Comparison of ENCODE assay signal across 1 cellular context in the genomic region with DNA sequence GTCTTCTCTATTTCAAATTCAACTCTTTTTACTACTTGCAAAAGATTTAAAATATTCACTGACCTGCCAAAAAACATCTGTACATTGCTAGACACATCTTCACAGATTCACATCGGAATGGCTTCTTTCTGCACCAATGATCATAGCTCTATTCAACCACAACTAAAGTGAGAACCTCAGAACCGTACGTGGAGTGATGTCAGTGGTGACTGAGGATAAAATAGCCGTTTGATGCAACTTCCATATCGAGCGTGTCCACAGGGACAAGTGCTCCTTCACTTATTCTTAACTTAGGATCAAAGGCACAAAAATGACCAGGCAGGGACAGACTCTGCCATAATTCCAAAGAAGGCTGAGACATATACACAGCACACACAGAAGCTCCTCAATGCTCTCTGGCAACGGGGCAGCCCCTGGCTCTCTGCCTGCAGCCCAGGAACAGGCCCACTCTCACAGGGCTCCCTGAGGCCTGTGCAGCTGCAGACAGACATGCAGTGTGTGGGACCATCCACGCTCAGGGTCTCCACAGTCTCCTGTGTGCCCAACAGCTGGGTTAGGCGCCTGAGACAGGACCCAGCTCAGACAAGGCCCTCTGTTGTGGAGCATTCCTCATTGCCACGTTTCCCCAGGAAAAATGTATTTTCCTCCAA.
TF ChIP-seq lines count a peak whose summit lies in the region.

No MANE protein-coding gene starts in this region.

TF ChIP-seq in GM12878, 131 proteins besides CTCF, POLR2A, EP300 and RAD21 (continued from another document):
- TF ChIP-seq, protein P1, sequence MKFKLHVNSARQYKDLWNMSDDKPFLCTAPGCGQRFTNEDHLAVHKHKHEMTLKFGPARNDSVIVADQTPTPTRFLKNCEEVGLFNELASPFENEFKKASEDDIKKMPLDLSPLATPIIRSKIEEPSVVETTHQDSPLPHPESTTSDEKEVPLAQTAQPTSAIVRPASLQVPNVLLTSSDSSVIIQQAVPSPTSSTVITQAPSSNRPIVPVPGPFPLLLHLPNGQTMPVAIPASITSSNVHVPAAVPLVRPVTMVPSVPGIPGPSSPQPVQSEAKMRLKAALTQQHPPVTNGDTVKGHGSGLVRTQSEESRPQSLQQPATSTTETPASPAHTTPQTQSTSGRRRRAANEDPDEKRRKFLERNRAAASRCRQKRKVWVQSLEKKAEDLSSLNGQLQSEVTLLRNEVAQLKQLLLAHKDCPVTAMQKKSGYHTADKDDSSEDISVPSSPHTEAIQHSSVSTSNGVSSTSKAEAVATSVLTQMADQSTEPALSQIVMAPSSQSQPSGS (IDR thresholded peaks at IDR 0.05; ENCODE audit: low read length) = peak; percentile 73
- no peak for TF ChIP-seq SUZ12 (IDR thresholded peaks at IDR 0.05; ENCODE audit: unreplicated experiment)
- peak; percentile 44 to 47; a peak in 2 of 4 replicates for TF ChIP-seq IKZF2 (IDR thresholded peaks at IDR 0.05)
- TF ChIP-seq RB1 (IDR thresholded peaks at IDR 0.05; ENCODE audit: borderline replicate concordance) = no peak
- no peak for TF ChIP-seq RAD51 (IDR thresholded peaks at IDR 0.05)
- TF ChIP-seq NBN (IDR thresholded peaks at IDR 0.05) = 0 out of 2 replicates have a peak, but pooled peaks have one; percentile 40
- no peak for TF ChIP-seq SMAD1 (IDR thresholded peaks at IDR 0.05; ENCODE audit: low read depth, partially characterized antibody)
- TF ChIP-seq, protein P2, sequence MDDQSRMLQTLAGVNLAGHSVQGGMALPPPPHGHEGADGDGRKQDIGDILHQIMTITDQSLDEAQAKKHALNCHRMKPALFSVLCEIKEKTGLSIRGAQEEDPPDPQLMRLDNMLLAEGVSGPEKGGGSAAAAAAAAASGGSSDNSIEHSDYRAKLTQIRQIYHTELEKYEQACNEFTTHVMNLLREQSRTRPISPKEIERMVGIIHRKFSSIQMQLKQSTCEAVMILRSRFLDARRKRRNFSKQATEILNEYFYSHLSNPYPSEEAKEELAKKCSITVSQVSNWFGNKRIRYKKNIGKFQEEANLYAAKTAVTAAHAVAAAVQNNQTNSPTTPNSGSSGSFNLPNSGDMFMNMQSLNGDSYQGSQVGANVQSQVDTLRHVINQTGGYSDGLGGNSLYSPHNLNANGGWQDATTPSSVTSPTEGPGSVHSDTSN (IDR thresholded peaks at IDR 0.05; ENCODE audit: insufficient replicate concordance, low read depth, low read length) = no peak
- peak; percentile 74 for TF ChIP-seq EED (IDR thresholded peaks at IDR 0.05; ENCODE audit: low read depth)
- no peak for TF ChIP-seq SMARCA5 (IDR thresholded peaks at IDR 0.05)
- TF ChIP-seq, protein P3, sequence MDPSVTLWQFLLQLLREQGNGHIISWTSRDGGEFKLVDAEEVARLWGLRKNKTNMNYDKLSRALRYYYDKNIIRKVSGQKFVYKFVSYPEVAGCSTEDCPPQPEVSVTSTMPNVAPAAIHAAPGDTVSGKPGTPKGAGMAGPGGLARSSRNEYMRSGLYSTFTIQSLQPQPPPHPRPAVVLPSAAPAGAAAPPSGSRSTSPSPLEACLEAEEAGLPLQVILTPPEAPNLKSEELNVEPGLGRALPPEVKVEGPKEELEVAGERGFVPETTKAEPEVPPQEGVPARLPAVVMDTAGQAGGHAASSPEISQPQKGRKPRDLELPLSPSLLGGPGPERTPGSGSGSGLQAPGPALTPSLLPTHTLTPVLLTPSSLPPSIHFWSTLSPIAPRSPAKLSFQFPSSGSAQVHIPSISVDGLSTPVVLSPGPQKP (IDR thresholded peaks at IDR 0.05; ENCODE audit: low read depth, low read length) = no peak
- TF ChIP-seq CEBPB (IDR thresholded peaks at IDR 0.05; ENCODE audit: borderline replicate concordance in 1 of 2, low read depth in 2 of 2, low read length in 2 of 2) = no peak
- TF ChIP-seq CREM (IDR thresholded peaks at IDR 0.05; ENCODE audit: low read depth) = peak; percentile 86
- TF ChIP-seq TCF3 (IDR thresholded peaks at IDR 0.05; ENCODE audit: borderline replicate concordance, insufficient read depth, low read depth, low read length) = no peak
- TF ChIP-seq ZNF24 (IDR thresholded peaks at IDR 0.05) = 0 out of 2 replicates have a peak, but pooled peaks have one; percentile 7
- TF ChIP-seq IRF4 (IDR thresholded peaks at IDR 0.05; ENCODE audit: low read depth, low read length) = no peak
- TF ChIP-seq, protein P4, sequence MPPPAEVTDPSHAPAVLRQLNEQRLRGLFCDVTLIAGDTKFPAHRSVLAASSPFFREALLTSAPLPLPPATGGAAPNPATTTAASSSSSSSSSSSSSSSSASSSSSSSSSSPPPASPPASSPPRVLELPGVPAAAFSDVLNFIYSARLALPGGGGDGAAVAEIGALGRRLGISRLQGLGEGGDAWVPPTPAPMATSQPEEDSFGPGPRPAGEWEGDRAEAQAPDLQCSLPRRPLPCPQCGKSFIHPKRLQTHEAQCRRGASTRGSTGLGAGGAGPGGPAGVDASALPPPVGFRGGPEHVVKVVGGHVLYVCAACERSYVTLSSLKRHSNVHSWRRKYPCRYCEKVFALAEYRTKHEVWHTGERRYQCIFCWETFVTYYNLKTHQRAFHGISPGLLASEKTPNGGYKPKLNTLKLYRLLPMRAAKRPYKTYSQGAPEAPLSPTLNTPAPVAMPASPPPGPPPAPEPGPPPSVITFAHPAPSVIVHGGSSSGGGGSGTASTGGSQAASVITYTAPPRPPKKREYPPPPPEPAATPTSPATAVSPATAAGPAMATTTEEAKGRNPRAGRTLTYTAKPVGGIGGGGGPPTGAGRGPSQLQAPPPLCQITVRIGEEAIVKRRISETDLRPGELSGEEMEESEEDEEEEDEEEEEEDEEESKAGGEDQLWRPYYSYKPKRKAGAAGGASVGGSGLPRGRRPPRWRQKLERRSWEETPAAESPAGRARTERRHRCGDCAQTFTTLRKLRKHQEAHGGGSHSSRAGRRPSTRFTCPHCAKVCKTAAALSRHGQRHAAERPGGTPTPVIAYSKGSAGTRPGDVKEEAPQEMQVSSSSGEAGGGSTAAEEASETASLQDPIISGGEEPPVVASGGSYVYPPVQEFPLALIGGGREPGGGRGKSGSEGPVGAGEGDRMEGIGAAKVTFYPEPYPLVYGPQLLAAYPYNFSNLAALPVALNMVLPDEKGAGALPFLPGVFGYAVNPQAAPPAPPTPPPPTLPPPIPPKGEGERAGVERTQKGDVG (CRISPR knock-in tag; IDR thresholded peaks at IDR 0.05) = no peak
- peak; percentile 52 for TF ChIP-seq JUNB (IDR thresholded peaks at IDR 0.05)
TF ChIP-seq in GM12878: peak in this region for 24.
